ENCODE assay signal across 8 cellular contexts in genomic region chr12:98503343-98503592, GRCh38. TPM values are rescaled to one million over a fixed set of nuclear protein-coding genes. Genes with fewer than 3 reads are reported as not detected.
DNase-seq lines count a peak whose midpoint lies in the region; ATAC-seq and TF ChIP-seq lines count a peak whose summit lies in the region.

No MANE protein-coding gene starts in this region.

- no peaks in the 10 kb centered on the region for H3K36me3 ChIP-seq in ACC112 (ENCODE audit: insufficient read depth, low read length)

- DNase-seq in NCI-H2227 treated with DMSO at 0.1 percent for 48 hours (lab: John Stamatoyannopoulos, UW) (peak; percentile 97), choroid plexus epithelial cell (ENCODE audit: low read depth) (peak; percentile 97), kidney tubule cell (ENCODE audit: low spot score) (peak; percentile 91)
- DNase-seq in activated CD4-positive, alpha-beta T cell treated with anti-CD3 and anti-CD28 coated beads for 36 hours: peak; percentile 93
- DNase-seq in stimulated activated CD4-positive, alpha-beta T cell treated with anti-CD3 and anti-CD28 coated beads, Interleukin-1b, Interleukin-23, amount 100 ng/mL, for 24 hours (ENCODE audit: low read depth in 4 of 4, low spot score in 1 of 4): peak; percentile 80 to 95 (median 86)

- peaks cover 7% of the 10 kb centered on the region for H3K36me3 Mint-ChIP-seq in activated CD4-positive, alpha-beta T cell treated with anti-CD3 and anti-CD28 coated beads for 36 hours (ENCODE audit: low read depth)

- peak; percentile 58 for ATAC-seq in GM18519 (IDR thresholded peaks at IDR 0.05; ENCODE audit: low FRiP score, unreplicated experiment)
- ATAC-seq in HG03066 (IDR thresholded peaks at IDR 0.05; ENCODE audit: low read depth, unreplicated experiment): peak; percentile 63
- peak; percentile 60 for ATAC-seq in activated CD4-positive, alpha-beta T cell treated with anti-CD3 and anti-CD28 coated beads for 36 hours

- H3K79me2 ChIP-seq in ACC112 (ENCODE audit: control insufficient read depth, insufficient read depth, low read length, unreplicated experiment): no peaks in the 10 kb centered on the region

- intact Hi-C loops in activated CD4-positive, alpha-beta T cell treated with anti-CD3 and anti-CD28 coated beads for 36 hours (cut with DNase I, micrococcal nuclease): loop anchor here (1.0 to 5.0 kb wide), 8 partner anchors 12 to 1764 kb away; partner anchors contain the start of genes IKBIP (in 2 of the 2), SLC25A3 (in 2 of the 2), BLTP3B (in 1 of the 2) and DEPDC4 (in 1 of the 2)

- peaks cover 37% of the 10 kb centered on the region for H3K4me1 Mint-ChIP-seq in activated CD4-positive, alpha-beta T cell treated with anti-CD3 and anti-CD28 coated beads for 36 hours

- POLR2A ChIA-PET in activated CD4-positive, alpha-beta T cell treated with anti-CD3 and anti-CD28 coated beads for 36 hours (lab: Charles Lee): interaction anchor here (0.7 to 2.1 kb wide), 4 partner anchors 12 to 92 kb away, joined by 3 to 19 read pairs (median 4); partner anchors contain the start of genes SLC25A3 and TMPO

- H3K27ac ChIP-seq in ACC112 (ENCODE audit: low read depth, low read length): peak overlapping the region; percentile 93

- H2AFZ ChIP-seq in ACC112 (ENCODE audit: low read length, unreplicated experiment): peak overlapping the region; percentile 71

- H3K27ac Mint-ChIP-seq in activated CD4-positive, alpha-beta T cell treated with anti-CD3 and anti-CD28 coated beads for 36 hours: peak overlapping the region; percentile 99

- CTCF ChIA-PET in activated CD4-positive, alpha-beta T cell treated with anti-CD3 and anti-CD28 coated beads for 36 hours (lab: Charles Lee): interaction anchor here (0.8 to 2.1 kb wide), 3 partner anchors 11 to 13 kb away, joined by 4 to 7 read pairs (median 4); partner anchors contain the start of gene TMPO

- H3K4me1 ChIP-seq in ACC112 (ENCODE audit: control insufficient read depth, insufficient read depth, low read length, unreplicated experiment): no peaks in the 10 kb centered on the region

- H3K4me3 ChIP-seq in ACC112 (ENCODE audit: low read depth, low read length): peak overlapping the region; percentile 81
- peak overlapping the region; percentile 88 for H3K4me3 ChIP-seq in choroid plexus epithelial cell (ENCODE audit: low read depth, low read length)

- peaks cover 2% of the 10 kb centered on the region for H3K9me3 Mint-ChIP-seq in activated CD4-positive, alpha-beta T cell treated with anti-CD3 and anti-CD28 coated beads for 36 hours (ENCODE audit: low read depth)

- H3K4me3 Mint-ChIP-seq in activated CD4-positive, alpha-beta T cell treated with anti-CD3 and anti-CD28 coated beads for 36 hours: peak overlapping the region; percentile 84

- H3K27me3 Mint-ChIP-seq in activated CD4-positive, alpha-beta T cell treated with anti-CD3 and anti-CD28 coated beads for 36 hours: peaks cover 2% of the 10 kb centered on the region

- no peaks in the 10 kb centered on the region for H3K27me3 ChIP-seq in ACC112 (ENCODE audit: insufficient read depth, low read length)

- TF ChIP-seq CTCF in choroid plexus epithelial cell (conservative IDR thresholded peaks at IDR 0.05; ENCODE audit: low read depth, low read length): no peak

RNA-seq across cellular contexts. Expression of gene TMPO, which starts 12.1 kb away (rescaled TPM):
- 100 to 1,000 TPM; 328 to 429 TPM for total RNA-seq in activated CD4-positive, alpha-beta T cell treated with anti-CD3 and anti-CD28 coated beads for 36 hours

Comparison
In these comparisons a context has a peak if more than half of its experiments do, and no peak if none do; other contexts are left out.
1. Peak in every context shown above with its lines: DNase-seq, ATAC-seq, H3K4me3 ChIP-seq and H3K27ac ChIP-seq.